1 cellular context compared by ENCODE assay signal in the genomic region with DNA sequence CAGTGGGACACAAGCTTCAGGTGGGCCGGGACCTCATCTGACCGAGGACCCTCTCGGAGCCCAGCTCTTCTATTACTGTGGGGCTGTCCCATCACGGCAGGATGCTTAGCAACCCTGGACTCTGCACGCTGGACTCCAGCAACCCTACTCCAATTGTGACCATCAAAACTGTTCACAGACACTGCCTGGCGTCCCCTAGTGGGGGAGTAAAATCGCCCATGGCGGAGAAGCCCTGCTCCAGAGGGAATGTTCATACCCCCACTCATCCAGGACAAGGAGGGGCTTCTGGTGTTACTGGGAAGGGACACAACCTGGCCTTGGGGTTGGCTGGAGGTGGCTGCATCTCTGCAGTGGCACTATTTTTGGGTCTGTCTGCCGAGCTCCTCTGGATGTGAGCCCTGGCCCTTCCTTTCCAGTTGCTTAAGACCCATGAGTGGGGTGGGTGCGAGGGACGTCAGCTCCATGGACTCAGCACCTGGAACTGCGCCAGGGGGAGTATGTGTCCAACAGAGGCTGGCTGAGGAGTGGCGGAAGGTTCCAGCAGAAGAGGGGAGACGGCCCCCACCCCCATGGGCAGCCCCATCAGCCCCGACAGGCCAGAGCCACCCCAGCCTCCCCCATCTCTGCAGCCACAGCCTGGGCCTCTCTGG.
TF ChIP-seq lines count a peak whose summit lies in the region.

No MANE protein-coding gene starts in this region.

TF ChIP-seq in H1, 55 proteins besides CTCF, POLR2A, EP300 and RAD21 (continued from another document):
- no peak for TF ChIP-seq FOSL1 (IDR thresholded peaks at IDR 0.05; ENCODE audit: insufficient read depth, low read depth, low read length)
